Comparison of ENCODE assay signal across 1 cellular context in the genomic region with DNA sequence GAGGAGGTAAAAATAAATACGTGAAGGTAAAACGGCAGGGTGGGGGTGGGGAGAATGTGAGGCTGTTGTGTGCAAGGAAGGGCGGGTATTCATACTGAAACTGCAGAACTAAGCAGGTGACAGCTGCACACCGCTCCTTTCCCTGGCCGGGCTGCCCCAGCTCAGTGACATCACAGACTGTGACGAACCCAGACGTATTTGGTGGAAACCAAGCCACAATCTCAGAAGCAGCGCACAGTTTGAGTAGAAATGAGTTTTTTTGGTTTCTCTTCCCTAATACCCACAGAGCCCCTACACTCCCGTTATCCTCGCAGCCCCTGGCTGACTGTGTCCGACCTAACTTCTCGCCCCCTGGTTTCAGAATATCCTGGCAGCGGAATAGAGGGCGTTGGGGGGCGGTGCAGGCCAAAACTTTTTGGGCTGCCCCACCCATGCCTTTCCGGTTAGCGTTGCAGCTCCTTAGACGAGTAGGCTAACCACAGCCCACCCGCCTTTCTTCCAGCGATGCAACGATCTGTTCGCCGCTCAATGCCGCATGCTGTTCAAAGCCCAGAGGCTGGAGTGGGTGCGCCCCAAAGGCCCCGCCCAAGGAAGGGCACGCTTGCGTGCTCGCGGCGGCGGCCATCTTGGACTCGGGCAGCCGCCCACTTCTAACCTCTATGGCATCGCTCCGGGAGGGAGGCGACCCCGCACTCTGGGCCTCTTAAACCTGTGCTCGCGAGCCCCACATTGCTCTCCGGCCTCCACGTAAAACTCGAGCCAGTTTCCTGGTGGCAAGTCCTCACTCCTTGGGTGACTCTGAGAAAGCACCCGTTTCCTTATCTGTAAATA.
TF ChIP-seq lines count a peak whose summit lies in the region.

No MANE protein-coding gene starts in this region.

TF ChIP-seq in HepG2, 621 proteins besides CTCF, POLR2A, EP300 and RAD21 (continued from another document and continues in another):
- TF ChIP-seq, protein P1, sequence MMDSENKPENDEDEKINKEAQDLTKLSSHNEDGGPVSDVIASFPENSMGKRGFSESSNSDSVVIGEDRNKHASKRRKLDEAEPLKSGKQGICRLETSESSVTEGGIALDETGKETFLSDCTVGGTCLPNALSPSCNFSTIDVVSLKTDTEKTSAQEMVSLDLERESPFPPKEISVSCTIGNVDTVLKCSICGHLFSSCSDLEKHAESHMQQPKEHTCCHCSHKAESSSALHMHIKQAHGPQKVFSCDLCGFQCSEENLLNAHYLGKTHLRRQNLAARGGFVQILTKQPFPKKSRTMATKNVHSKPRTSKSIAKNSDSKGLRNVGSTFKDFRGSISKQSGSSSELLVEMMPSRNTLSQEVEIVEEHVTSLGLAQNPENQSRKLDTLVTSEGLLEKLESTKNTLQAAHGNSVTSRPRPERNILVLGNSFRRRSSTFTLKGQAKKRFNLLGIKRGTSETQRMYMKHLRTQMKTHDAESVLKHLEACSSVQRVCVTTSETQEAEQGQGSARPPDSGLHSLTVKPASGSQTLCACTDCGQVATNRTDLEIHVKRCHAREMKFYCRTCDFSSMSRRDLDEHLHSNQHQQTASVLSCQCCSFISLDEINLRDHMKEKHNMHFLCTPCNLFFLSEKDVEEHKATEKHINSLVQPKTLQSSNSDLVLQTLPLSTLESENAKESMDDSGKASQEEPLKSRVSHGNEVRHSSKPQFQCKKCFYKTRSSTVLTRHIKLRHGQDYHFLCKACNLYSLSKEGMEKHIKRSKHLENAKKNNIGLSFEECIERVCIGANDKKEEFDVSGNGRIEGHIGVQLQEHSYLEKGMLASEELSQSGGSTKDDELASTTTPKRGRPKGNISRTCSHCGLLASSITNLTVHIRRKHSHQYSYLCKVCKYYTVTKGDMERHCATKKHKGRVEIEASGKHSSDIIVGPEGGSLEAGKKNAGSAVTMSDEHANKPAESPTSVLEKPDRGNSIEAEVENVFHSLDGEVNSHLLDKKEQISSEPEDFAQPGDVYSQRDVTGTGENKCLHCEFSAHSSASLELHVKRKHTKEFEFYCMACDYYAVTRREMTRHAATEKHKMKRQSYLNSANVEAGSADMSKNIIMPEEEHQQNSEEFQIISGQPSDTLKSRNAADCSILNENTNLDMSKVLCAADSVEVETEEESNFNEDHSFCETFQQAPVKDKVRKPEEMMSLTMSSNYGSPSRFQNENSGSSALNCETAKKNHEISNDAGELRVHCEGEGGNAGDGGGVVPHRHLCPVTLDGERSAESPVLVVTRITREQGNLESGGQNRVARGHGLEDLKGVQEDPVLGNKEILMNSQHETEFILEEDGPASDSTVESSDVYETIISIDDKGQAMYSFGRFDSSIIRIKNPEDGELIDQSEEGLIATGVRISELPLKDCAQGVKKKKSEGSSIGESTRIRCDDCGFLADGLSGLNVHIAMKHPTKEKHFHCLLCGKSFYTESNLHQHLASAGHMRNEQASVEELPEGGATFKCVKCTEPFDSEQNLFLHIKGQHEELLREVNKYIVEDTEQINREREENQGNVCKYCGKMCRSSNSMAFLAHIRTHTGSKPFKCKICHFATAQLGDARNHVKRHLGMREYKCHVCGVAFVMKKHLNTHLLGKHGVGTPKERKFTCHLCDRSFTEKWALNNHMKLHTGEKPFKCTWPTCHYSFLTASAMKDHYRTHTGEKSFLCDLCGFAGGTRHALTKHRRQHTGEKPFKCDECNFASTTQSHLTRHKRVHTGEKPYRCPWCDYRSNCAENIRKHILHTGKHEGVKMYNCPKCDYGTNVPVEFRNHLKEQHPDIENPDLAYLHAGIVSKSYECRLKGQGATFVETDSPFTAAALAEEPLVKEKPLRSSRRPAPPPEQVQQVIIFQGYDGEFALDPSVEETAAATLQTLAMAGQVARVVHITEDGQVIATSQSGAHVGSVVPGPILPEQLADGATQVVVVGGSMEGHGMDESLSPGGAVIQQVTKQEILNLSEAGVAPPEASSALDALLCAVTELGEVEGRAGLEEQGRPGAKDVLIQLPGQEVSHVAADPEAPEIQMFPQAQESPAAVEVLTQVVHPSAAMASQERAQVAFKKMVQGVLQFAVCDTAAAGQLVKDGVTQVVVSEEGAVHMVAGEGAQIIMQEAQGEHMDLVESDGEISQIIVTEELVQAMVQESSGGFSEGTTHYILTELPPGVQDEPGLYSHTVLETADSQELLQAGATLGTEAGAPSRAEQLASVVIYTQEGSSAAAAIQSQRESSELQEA (CRISPR knock-in tag; IDR thresholded peaks at IDR 0.05; ENCODE audit: not compliant biosample characterization), result no peak
- peak; percentile 72; the same call in 1 of the 2 replicates for TF ChIP-seq YEATS2 (CRISPR knock-in tag; IDR thresholded peaks at IDR 0.05; ENCODE audit: borderline replicate concordance)
- TF ChIP-seq JUND (CRISPR knock-in tag; IDR thresholded peaks at IDR 0.05), result no peak
- TF ChIP-seq MATR3 (CRISPR knock-in tag; IDR thresholded peaks at IDR 0.05), result no peak
- no peak for TF ChIP-seq RAD51 (IDR thresholded peaks at IDR 0.05; ENCODE audit: borderline replicate concordance)
- peak; percentile 67; the same call in 1 of the 2 replicates for TF ChIP-seq ZFX (CRISPR knock-in tag; IDR thresholded peaks at IDR 0.05; ENCODE audit: low read depth)
- TF ChIP-seq MTF2 (CRISPR knock-in tag; IDR thresholded peaks at IDR 0.05; ENCODE audit: borderline replicate concordance), result peak; percentile 58; the same call in 1 of the 2 replicates
- TF ChIP-seq SMAD9 (CRISPR knock-in tag; IDR thresholded peaks at IDR 0.05), result no peak
- peak; percentile 73 for TF ChIP-seq HOXA5 (CRISPR knock-in tag; IDR thresholded peaks at IDR 0.05)
- no peak for TF ChIP-seq RARG (CRISPR knock-in tag; IDR thresholded peaks at IDR 0.05; ENCODE audit: low read depth)
- TF ChIP-seq ELF1 (CRISPR knock-in tag; IDR thresholded peaks at IDR 0.05), result peak; percentile 38; the same call in 1 of the 2 replicates
- no peak for TF ChIP-seq MAZ (IDR thresholded peaks at IDR 0.05; ENCODE audit: borderline replicate concordance, low read depth, low read length)
- peak; percentile 55; the same call in 1 of the 2 replicates for TF ChIP-seq MAZ (CRISPR knock-in tag; IDR thresholded peaks at IDR 0.05; ENCODE audit: low read depth)
- TF ChIP-seq SOX13 (IDR thresholded peaks at IDR 0.05), result no peak
- no peak for TF ChIP-seq SOX13 (CRISPR knock-in tag; conservative IDR thresholded peaks at IDR 0.05 in 1 of 2, IDR thresholded peaks at IDR 0.05 in 1 of 2)
- no peak for TF ChIP-seq CHD2 (IDR thresholded peaks at IDR 0.05; ENCODE audit: low read depth, low read length)
- TF ChIP-seq, protein P2, sequence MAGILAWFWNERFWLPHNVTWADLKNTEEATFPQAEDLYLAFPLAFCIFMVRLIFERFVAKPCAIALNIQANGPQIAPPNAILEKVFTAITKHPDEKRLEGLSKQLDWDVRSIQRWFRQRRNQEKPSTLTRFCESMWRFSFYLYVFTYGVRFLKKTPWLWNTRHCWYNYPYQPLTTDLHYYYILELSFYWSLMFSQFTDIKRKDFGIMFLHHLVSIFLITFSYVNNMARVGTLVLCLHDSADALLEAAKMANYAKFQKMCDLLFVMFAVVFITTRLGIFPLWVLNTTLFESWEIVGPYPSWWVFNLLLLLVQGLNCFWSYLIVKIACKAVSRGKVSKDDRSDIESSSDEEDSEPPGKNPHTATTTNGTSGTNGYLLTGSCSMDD (CRISPR knock-in tag; IDR thresholded peaks at IDR 0.05), result 0 out of 2 replicates have a peak, but pooled peaks have one; percentile 81
- TF ChIP-seq ESRRA (CRISPR knock-in tag; IDR thresholded peaks at IDR 0.05; ENCODE audit: low read depth), result no peak
- no peak for TF ChIP-seq STAT5B (CRISPR knock-in tag; IDR thresholded peaks at IDR 0.05)
- no peak for TF ChIP-seq SCMH1 (CRISPR knock-in tag; IDR thresholded peaks at IDR 0.05; ENCODE audit: borderline replicate concordance)
- no peak for TF ChIP-seq RFX5 (IDR thresholded peaks at IDR 0.05; ENCODE audit: low read depth, low read length)
- TF ChIP-seq ZNF773 (CRISPR knock-in tag; IDR thresholded peaks at IDR 0.05; ENCODE audit: borderline replicate concordance), result no peak
- no peak for TF ChIP-seq SOX5 (CRISPR knock-in tag; IDR thresholded peaks at IDR 0.05; ENCODE audit: borderline replicate concordance)
- no peak for TF ChIP-seq MIER3 (CRISPR knock-in tag; IDR thresholded peaks at IDR 0.05; ENCODE audit: borderline replicate concordance)
- TF ChIP-seq HNRNPUL1 (IDR thresholded peaks at IDR 0.05; ENCODE audit: low read depth, low read length), result no peak
- no peak for TF ChIP-seq PRMT3 (CRISPR knock-in tag; IDR thresholded peaks at IDR 0.05; ENCODE audit: borderline replicate concordance, low read depth)
- TF ChIP-seq, protein P3, sequence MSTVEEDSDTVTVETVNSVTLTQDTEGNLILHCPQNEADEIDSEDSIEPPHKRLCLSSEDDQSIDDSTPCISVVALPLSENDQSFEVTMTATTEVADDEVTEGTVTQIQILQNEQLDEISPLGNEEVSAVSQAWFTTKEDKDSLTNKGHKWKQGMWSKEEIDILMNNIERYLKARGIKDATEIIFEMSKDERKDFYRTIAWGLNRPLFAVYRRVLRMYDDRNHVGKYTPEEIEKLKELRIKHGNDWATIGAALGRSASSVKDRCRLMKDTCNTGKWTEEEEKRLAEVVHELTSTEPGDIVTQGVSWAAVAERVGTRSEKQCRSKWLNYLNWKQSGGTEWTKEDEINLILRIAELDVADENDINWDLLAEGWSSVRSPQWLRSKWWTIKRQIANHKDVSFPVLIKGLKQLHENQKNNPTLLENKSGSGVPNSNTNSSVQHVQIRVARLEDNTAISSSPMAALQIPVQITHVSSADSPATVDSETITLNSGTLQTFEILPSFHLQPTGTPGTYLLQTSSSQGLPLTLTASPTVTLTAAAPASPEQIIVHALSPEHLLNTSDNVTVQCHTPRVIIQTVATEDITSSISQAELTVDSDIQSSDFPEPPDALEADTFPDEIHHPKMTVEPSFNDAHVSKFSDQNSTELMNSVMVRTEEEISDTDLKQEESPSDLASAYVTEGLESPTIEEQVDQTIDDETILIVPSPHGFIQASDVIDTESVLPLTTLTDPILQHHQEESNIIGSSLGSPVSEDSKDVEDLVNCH (CRISPR knock-in tag; IDR thresholded peaks at IDR 0.05), result no peak
- no peak for TF ChIP-seq ZNF44 (CRISPR knock-in tag; IDR thresholded peaks at IDR 0.05)
- TF ChIP-seq POLR2AphosphoS5 (IDR thresholded peaks at IDR 0.05; ENCODE audit: low read depth, low read length), result peak; percentile 70
- TF ChIP-seq, protein P4, sequence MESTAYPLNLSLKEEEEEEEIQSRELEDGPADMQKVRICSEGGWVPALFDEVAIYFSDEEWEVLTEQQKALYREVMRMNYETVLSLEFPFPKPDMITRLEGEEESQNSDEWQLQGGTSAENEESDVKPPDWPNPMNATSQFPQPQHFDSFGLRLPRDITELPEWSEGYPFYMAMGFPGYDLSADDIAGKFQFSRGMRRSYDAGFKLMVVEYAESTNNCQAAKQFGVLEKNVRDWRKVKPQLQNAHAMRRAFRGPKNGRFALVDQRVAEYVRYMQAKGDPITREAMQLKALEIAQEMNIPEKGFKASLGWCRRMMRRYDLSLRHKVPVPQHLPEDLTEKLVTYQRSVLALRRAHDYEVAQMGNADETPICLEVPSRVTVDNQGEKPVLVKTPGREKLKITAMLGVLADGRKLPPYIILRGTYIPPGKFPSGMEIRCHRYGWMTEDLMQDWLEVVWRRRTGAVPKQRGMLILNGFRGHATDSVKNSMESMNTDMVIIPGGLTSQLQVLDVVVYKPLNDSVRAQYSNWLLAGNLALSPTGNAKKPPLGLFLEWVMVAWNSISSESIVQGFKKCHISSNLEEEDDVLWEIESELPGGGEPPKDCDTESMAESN (CRISPR knock-in tag; conservative IDR thresholded peaks at IDR 0.05), result peak; percentile 65; the same call in 1 of the 2 replicates
- no peak for TF ChIP-seq TARDBP (CRISPR knock-in tag; IDR thresholded peaks at IDR 0.05)
- TF ChIP-seq ZNF720 (CRISPR knock-in tag; IDR thresholded peaks at IDR 0.05), result no peak
- TF ChIP-seq PHF21A (CRISPR knock-in tag; IDR thresholded peaks at IDR 0.05), result no peak
- TF ChIP-seq, protein P5, sequence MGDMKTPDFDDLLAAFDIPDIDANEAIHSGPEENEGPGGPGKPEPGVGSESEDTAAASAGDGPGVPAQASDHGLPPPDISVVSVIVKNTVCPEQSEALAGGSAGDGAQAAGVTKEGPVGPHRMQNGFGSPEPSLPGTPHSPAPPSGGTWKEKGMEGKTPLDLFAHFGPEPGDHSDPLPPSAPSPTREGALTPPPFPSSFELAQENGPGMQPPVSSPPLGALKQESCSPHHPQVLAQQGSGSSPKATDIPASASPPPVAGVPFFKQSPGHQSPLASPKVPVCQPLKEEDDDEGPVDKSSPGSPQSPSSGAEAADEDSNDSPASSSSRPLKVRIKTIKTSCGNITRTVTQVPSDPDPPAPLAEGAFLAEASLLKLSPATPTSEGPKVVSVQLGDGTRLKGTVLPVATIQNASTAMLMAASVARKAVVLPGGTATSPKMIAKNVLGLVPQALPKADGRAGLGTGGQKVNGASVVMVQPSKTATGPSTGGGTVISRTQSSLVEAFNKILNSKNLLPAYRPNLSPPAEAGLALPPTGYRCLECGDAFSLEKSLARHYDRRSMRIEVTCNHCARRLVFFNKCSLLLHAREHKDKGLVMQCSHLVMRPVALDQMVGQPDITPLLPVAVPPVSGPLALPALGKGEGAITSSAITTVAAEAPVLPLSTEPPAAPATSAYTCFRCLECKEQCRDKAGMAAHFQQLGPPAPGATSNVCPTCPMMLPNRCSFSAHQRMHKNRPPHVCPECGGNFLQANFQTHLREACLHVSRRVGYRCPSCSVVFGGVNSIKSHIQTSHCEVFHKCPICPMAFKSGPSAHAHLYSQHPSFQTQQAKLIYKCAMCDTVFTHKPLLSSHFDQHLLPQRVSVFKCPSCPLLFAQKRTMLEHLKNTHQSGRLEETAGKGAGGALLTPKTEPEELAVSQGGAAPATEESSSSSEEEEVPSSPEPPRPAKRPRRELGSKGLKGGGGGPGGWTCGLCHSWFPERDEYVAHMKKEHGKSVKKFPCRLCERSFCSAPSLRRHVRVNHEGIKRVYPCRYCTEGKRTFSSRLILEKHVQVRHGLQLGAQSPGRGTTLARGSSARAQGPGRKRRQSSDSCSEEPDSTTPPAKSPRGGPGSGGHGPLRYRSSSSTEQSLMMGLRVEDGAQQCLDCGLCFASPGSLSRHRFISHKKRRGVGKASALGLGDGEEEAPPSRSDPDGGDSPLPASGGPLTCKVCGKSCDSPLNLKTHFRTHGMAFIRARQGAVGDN (CRISPR knock-in tag; IDR thresholded peaks at IDR 0.05), result peak; percentile 95
- no peak for TF ChIP-seq ETV6 (CRISPR knock-in tag; conservative IDR thresholded peaks at IDR 0.05)
- 0 out of 2 replicates have a peak, but pooled peaks have one; percentile 23 for TF ChIP-seq ZNF619 (CRISPR knock-in tag; IDR thresholded peaks at IDR 0.05)
- TF ChIP-seq, protein P6, sequence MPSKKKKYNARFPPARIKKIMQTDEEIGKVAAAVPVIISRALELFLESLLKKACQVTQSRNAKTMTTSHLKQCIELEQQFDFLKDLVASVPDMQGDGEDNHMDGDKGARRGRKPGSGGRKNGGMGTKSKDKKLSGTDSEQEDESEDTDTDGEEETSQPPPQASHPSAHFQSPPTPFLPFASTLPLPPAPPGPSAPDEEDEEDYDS (CRISPR knock-in tag; IDR thresholded peaks at IDR 0.05), result peak; percentile 76
- TF ChIP-seq ZNF530 (CRISPR knock-in tag; IDR thresholded peaks at IDR 0.05; ENCODE audit: low read depth), result no peak
- no peak for TF ChIP-seq ZNF10 (CRISPR knock-in tag; IDR thresholded peaks at IDR 0.05; ENCODE audit: borderline replicate concordance, low read depth)
- TF ChIP-seq CC2D1A (CRISPR knock-in tag; IDR thresholded peaks at IDR 0.05), result no peak
- TF ChIP-seq EEA1 (CRISPR knock-in tag; IDR thresholded peaks at IDR 0.05; ENCODE audit: borderline replicate concordance), result peak; percentile 74; the same call in 1 of the 2 replicates
- TF ChIP-seq ZSCAN30 (CRISPR knock-in tag; IDR thresholded peaks at IDR 0.05), result no peak
- TF ChIP-seq ZNF547 (CRISPR knock-in tag; IDR thresholded peaks at IDR 0.05), result 0 out of 2 replicates have a peak, but pooled peaks have one; percentile 16
- 0 out of 2 replicates have a peak, but pooled peaks have one; percentile 81 for TF ChIP-seq MZF1 (CRISPR knock-in tag; IDR thresholded peaks at IDR 0.05; ENCODE audit: borderline replicate concordance)
